16 cellular contexts compared by ENCODE assay signal in the genomic region with DNA sequence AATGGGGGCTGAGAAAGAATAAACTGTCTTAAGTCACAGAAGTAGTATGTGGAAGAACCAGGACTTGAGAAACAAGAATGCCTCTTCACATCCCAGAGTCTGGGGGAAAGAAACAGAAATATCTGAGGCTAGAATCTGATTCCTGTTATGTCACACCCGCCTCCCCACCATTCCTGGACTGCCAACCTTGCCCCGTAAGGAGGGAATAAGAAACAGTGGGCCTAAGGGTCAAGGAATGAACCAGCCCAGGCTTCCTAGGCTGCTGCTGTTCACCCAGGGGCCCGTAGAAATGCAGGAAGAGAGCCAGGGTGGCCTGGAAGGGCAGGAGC. TPM values are rescaled to one million over a fixed set of nuclear protein-coding genes. Genes with fewer than 3 reads are reported as not detected.
DNase-seq lines count a peak whose midpoint lies in the region; ATAC-seq, FAIRE-seq and TF ChIP-seq lines count a peak whose summit lies in the region.
"Had no signal": no experiment of that assay in that cellular context is flagged by ENCODE, and none has a peak within 500 bp of the region (broad histone marks: within the 10 kb centered on the region; RNA-seq: fewer than 3 reads in every experiment).

No MANE protein-coding gene starts in this region.

- H3K4me2 ChIP-seq in HepG2 (ENCODE audit: low read depth, low read length) = peak overlapping the region; percentile 79; the same call in 1 of the 2 replicates

- ATAC-seq in HepG2 (no peak), GM19395 (IDR thresholded peaks at IDR 0.05; ENCODE audit: unreplicated experiment) (no peak), HG03442 (IDR thresholded peaks at IDR 0.05; ENCODE audit: unreplicated experiment) (no peak)
- ATAC-seq in activated naive CD4-positive, alpha-beta T cell treated with anti-CD3 and anti-CD28 coated beads, Interleukin-2, amount 50 U/mL, for 72 hours = no peak
- ATAC-seq: GM12878, left ventricle myocardium superior had no signal

- POLR2A ChIA-PET in HepG2 (lab: Yijun Ruan, JAX) = no interaction called here

- H3K4me3 ChIP-seq in H7 (ENCODE audit: insufficient read depth, low read depth, low read length) (no peak overlapping the region), HepG2 (replicated peaks in 1 of 3; ENCODE audit: insufficient read depth in 1 of 3, low read depth in 2 of 3, low read length in 3 of 3) (peak overlapping the region in 1 of 3 experiments; percentile 61; a peak in 1 of 6 replicates), prostate gland (no peak overlapping the region)
- H3K4me3 ChIP-seq: GM12878 had no signal

- TF ChIP-seq EP300 in HepG2 (IDR thresholded peaks at IDR 0.05; ENCODE audit: low read depth in 2 of 2, low read length in 2 of 2) (no peak), HepG2 (CRISPR knock-in tag; IDR thresholded peaks at IDR 0.05; ENCODE audit: borderline replicate concordance) (no peak)

- H3K27ac ChIP-seq in cingulate gyrus (ENCODE audit: low read depth, low read length) (peak overlapping the region; percentile 65), HepG2 (ENCODE audit: extremely low read length, insufficient read depth, low read length) (no peak overlapping the region), prostate gland (peak overlapping the region; percentile 9 to 20)
- H3K27ac ChIP-seq: WERI-Rb-1 had no signal

- H3K36me3 ChIP-seq in H7 (replicated peaks; ENCODE audit: control insufficient read depth, insufficient read depth, low read length) (peaks cover 6% of the 10 kb centered on the region), HepG2 (replicated peaks in 1 of 2; ENCODE audit: control insufficient read depth in 1 of 2, insufficient read depth in 2 of 2, low read length in 2 of 2) (no peaks in the 10 kb centered on the region), prostate gland (no peaks in the 10 kb centered on the region)
- H3K36me3 ChIP-seq: WERI-Rb-1 had no signal

- in situ Hi-C loops in HepG2 (cut with HindIII; ENCODE audit: extremely low pct_ligation_motif_present, low pct_unique_long_range_greater_than_20kb) = no loop called here

- H3K79me2 ChIP-seq in HepG2 (ENCODE audit: insufficient read depth, low read length) = no peaks in the 10 kb centered on the region

- no TSS peak for BruUV-seq in HepG2 (replicated peaks; lab: Mats Ljungman, UMichigan)

- no peaks in the 10 kb centered on the region for H3K9me3 Mint-ChIP-seq in activated naive CD4-positive, alpha-beta T cell treated with anti-CD3 and anti-CD28 coated beads, Interleukin-2, amount 50 U/mL, for 72 hours
- H3K9me3 Mint-ChIP-seq: nephron progenitor cell had no signal

- intact Hi-C loops in HepG2 (cut with micrococcal nuclease; ENCODE audit: unreplicated experiment) = no loop called here
- intact Hi-C loops in prostate gland (cut with DNase I) = no loop called here

- H3K27me3 ChIP-seq in H7 (ENCODE audit: control insufficient read depth, insufficient read depth, low read length) (peaks cover 6% of the 10 kb centered on the region; the same call in 1 of the 2 replicates), HepG2 (ENCODE audit: control insufficient read depth in 1 of 2, insufficient read depth in 2 of 2, low read length in 2 of 2) (peaks cover 14 to 56% of the 10 kb centered on the region in 2 experiments), prostate gland (replicated peaks; ENCODE audit: insufficient read depth) (no peaks in the 10 kb centered on the region)

- DNase-seq in H7 (peak; percentile 43), HepG2 (ENCODE audit: low spot score) (no peak), prostate gland (ENCODE audit: low spot score) (no peak), putamen (ENCODE audit: low spot score) (no peak)
- DNase-seq in activated naive CD4-positive, alpha-beta T cell treated with anti-CD3 and anti-CD28 coated beads, Interleukin-2, amount 50 U/mL, for 72 hours (ENCODE audit: low spot score in 2 of 2) = no peak
- DNase-seq: activated effector memory CD4-positive, alpha-beta T cell treated with Interleukin-2 at 50 U/mL for 16 hours; amygdala; left ventricle myocardium superior; NCI-H1048; nephron progenitor cell; RPMI8226; WERI-Rb-1 had no signal

- no peak overlapping the region for H2AFZ ChIP-seq in HepG2 (ENCODE audit: low read length)

- CTCF ChIA-PET in HepG2 (lab: Yijun Ruan, JAX; ENCODE audit: low intra/inter-chr PET ratio, low total read pairs) = no interaction called here

- no peak overlapping the region for H3K9ac ChIP-seq in HepG2 (ENCODE audit: insufficient read depth, low read depth, low read length)

- H3K27ac Mint-ChIP-seq in activated naive CD4-positive, alpha-beta T cell treated with anti-CD3 and anti-CD28 coated beads, Interleukin-2, amount 50 U/mL, for 72 hours = no peak overlapping the region
- H3K27ac Mint-ChIP-seq: nephron progenitor cell had no signal

- peaks cover 47% of the 10 kb centered on the region for H3K4me1 ChIP-seq in HepG2 (ENCODE audit: insufficient read depth, low read length)
- no peaks in the 10 kb centered on the region for H3K4me1 ChIP-seq in prostate gland (replicated peaks)

- no peaks in the 10 kb centered on the region for H4K20me1 ChIP-seq in HepG2 (ENCODE audit: insufficient read depth, low read length)

- H3K9me3 ChIP-seq in HepG2 (ENCODE audit: low read length) (no peaks in the 10 kb centered on the region), prostate gland (no peaks in the 10 kb centered on the region)

- no peak for FAIRE-seq in HepG2 (lab: Jason Lieb, UNC)
- FAIRE-seq: GM12878 had no signal

- TF ChIP-seq CTCF in HepG2 (CRISPR knock-in tag; IDR thresholded peaks at IDR 0.05) (no peak), prostate gland (IDR thresholded peaks at IDR 0.05) (no peak)

- 35% methylated on average over 3 of the region's 3 CpGs for WGBS in HepG2 (ENCODE audit: low lambda C conversion rate)
- 92% methylated on average over 3 of the region's 3 CpGs for WGBS in prostate gland

- TF ChIP-seq RAD21 in HepG2 (CRISPR knock-in tag; IDR thresholded peaks at IDR 0.05) = no peak

- peaks cover 0 to 6% of the 10 kb centered on the region in 2 donors for H3K36me3 Mint-ChIP-seq in activated naive CD4-positive, alpha-beta T cell treated with anti-CD3 and anti-CD28 coated beads, Interleukin-2, amount 50 U/mL, for 72 hours

- no peak for TF ChIP-seq POLR2A in HepG2 (IDR thresholded peaks at IDR 0.05; ENCODE audit: insufficient read depth in 1 of 2, low read depth in 2 of 2, low read length in 2 of 2)
- TF ChIP-seq POLR2A in prostate gland (IDR thresholded peaks at IDR 0.05) = no peak

RNA-seq across cellular contexts. Expression of a gene that starts 4.3 kb away (rescaled TPM):
- total RNA-seq in H7 (2014; rRNA removed; shearing (Covaris generic)) = 66.8 and 67.1 TPM in 2 replicates
- total RNA-seq in HepG2 (2016; rRNA removed; fragmentation: Illumina TruSeq; extraction: Trizol) (0.11 and 0.13 TPM in 2 replicates), prostate gland (10 to 100 TPM; 49.2 to 81.1 TPM)
- not detected in 2 replicates for total RNA-seq in HepG2 (2016; cell fraction: cytosol; rRNA removed; fragmentation: Illumina TruSeq; extraction: Trizol; ENCODE audit: low read depth)
- 0.09 TPM in 1 of 2 replicates, not detected in the other for total RNA-seq in HepG2 (2016; cell fraction: insoluble cytoplasmic fraction; rRNA removed; fragmentation: Illumina TruSeq; extraction: Trizol)
- total RNA-seq in HepG2 (2016; cell fraction: membrane; rRNA removed; fragmentation: Illumina TruSeq; extraction: Trizol) = not detected in 2 replicates
- total RNA-seq in HepG2 (2016; cell fraction: nucleus; rRNA removed; fragmentation: Illumina TruSeq; extraction: Trizol) = 0.31 TPM in 1 of 2 replicates, not detected in the other
- 0.83 and 1.3 TPM in 2 replicates for polyA plus RNA-seq in HepG2 (2011; rRNA removed)
- polyA plus RNA-seq in HepG2 (2011; cell fraction: cytosol; rRNA removed) = 0.85 and 1.0 TPM in 2 replicates
- 0.83 and 0.90 TPM in 2 replicates for polyA plus RNA-seq in HepG2 (2011; cell fraction: nucleus; rRNA removed)
- polyA plus RNA-seq in HepG2 (2012) = 0.80 and 1.3 TPM in 2 replicates
- polyA plus RNA-seq in HepG2 (2016; cell fraction: cytosol; fragmentation: Illumina TruSeq; extraction: Trizol; ENCODE audit: low read depth) = 0.08 TPM in 1 of 2 replicates, not detected in the other
- polyA plus RNA-seq in HepG2 (2016; cell fraction: insoluble cytoplasmic fraction; fragmentation: Illumina TruSeq; extraction: Trizol; ENCODE audit: low read depth) = 0.11 TPM in 1 of 2 replicates, not detected in the other
- not detected in 2 replicates for polyA plus RNA-seq in HepG2 (2016; cell fraction: membrane; fragmentation: Illumina TruSeq; extraction: Trizol; ENCODE audit: low read depth)
- polyA plus RNA-seq in HepG2 (2016; cell fraction: nucleus; fragmentation: Illumina TruSeq; extraction: Trizol; ENCODE audit: insufficient read depth, low read depth) = 0.25 TPM in 1 of 2 replicates, not detected in the other
- 2.1 and 10.8 TPM in 2 replicates for polyA minus RNA-seq in HepG2 (2011; rRNA and poly(A)+ RNA removed; ENCODE audit: low replicate concordance)
- polyA minus RNA-seq in HepG2 (2011; cell fraction: cytosol; rRNA and poly(A)+ RNA removed) = 1.6 and 1.9 TPM in 2 replicates
- 0.75 and 0.77 TPM in 2 replicates for polyA minus RNA-seq in HepG2 (2011; cell fraction: nucleus; rRNA and poly(A)+ RNA removed)
- total RNA-seq in activated naive CD4-positive, alpha-beta T cell treated with anti-CD3 and anti-CD28 coated beads, Interleukin-2, amount 50 U/mL, for 72 hours = under 1 TPM in 1 of 2 donors, not detected in 1; 0.56 TPM

RNA-seq across cellular contexts. Expression of a gene that starts 49.8 kb away (rescaled TPM):
- 61.7 and 83.1 TPM in 2 replicates for total RNA-seq in H7 (2014; rRNA removed; shearing (Covaris generic))
- total RNA-seq in HepG2 (2016; rRNA removed; fragmentation: Illumina TruSeq; extraction: Trizol) (46.5 and 57.5 TPM in 2 replicates), prostate gland (10 to 100 TPM; 66.7 to 98.1 TPM)
- total RNA-seq in HepG2 (2016; cell fraction: cytosol; rRNA removed; fragmentation: Illumina TruSeq; extraction: Trizol; ENCODE audit: low read depth) = 7.7 and 8.6 TPM in 2 replicates
- 44.4 and 53.9 TPM in 2 replicates for total RNA-seq in HepG2 (2016; cell fraction: insoluble cytoplasmic fraction; rRNA removed; fragmentation: Illumina TruSeq; extraction: Trizol)
- total RNA-seq in HepG2 (2016; cell fraction: membrane; rRNA removed; fragmentation: Illumina TruSeq; extraction: Trizol) = 23.5 and 25.7 TPM in 2 replicates
- total RNA-seq in HepG2 (2016; cell fraction: nucleus; rRNA removed; fragmentation: Illumina TruSeq; extraction: Trizol) = 61.2 and 73.5 TPM in 2 replicates
- 90.3 and 97.1 TPM in 2 replicates for polyA plus RNA-seq in HepG2 (2011; rRNA removed)
- polyA plus RNA-seq in HepG2 (2011; cell fraction: cytosol; rRNA removed) = 44.7 and 66.5 TPM in 2 replicates
- 267 and 277 TPM in 2 replicates for polyA plus RNA-seq in HepG2 (2011; cell fraction: nucleus; rRNA removed)
- polyA plus RNA-seq in HepG2 (2012) = 44.3 and 49.8 TPM in 2 replicates
- 8.6 and 10.7 TPM in 2 replicates for polyA plus RNA-seq in HepG2 (2016; cell fraction: cytosol; fragmentation: Illumina TruSeq; extraction: Trizol; ENCODE audit: low read depth)
- polyA plus RNA-seq in HepG2 (2016; cell fraction: insoluble cytoplasmic fraction; fragmentation: Illumina TruSeq; extraction: Trizol; ENCODE audit: low read depth) = 46.9 and 52.3 TPM in 2 replicates
- polyA plus RNA-seq in HepG2 (2016; cell fraction: membrane; fragmentation: Illumina TruSeq; extraction: Trizol; ENCODE audit: low read depth) = 20.4 and 27.3 TPM in 2 replicates
- polyA plus RNA-seq in HepG2 (2016; cell fraction: nucleus; fragmentation: Illumina TruSeq; extraction: Trizol; ENCODE audit: insufficient read depth, low read depth) = 113 TPM in 2 replicates
- polyA minus RNA-seq in HepG2 (2011; rRNA and poly(A)+ RNA removed; ENCODE audit: low replicate concordance) = 120 and 133 TPM in 2 replicates
- 27.7 and 33.0 TPM in 2 replicates for polyA minus RNA-seq in HepG2 (2011; cell fraction: cytosol; rRNA and poly(A)+ RNA removed)
- polyA minus RNA-seq in HepG2 (2011; cell fraction: nucleus; rRNA and poly(A)+ RNA removed) = 76.1 and 82.6 TPM in 2 replicates
- 100 to 1,000 TPM in 1 of 2 donors, 10 to 100 TPM in 1; 69.7 to 101 TPM for total RNA-seq in activated naive CD4-positive, alpha-beta T cell treated with anti-CD3 and anti-CD28 coated beads, Interleukin-2, amount 50 U/mL, for 72 hours

Comparison
In these comparisons a context has a peak if more than half of its experiments do, and no peak if none do; other contexts are left out.
1. RNA of a gene that starts 4.3 kb away (total RNA-seq): 49.2 to 81.1 TPM in prostate gland and 66.8 to 67.1 TPM in H7; 0.56 TPM in activated naive CD4-positive, alpha-beta T cell treated with anti-CD3 and anti-CD28 coated beads, Interleukin-2, amount 50 U/mL, for 72 hours and 0.09 to 0.31 TPM in HepG2; every median in the first group is over 10 times any median in the second.